Comparison of ENCODE assay signal across 8 cellular contexts in genomic region chr5:79513519-79514390, GRCh38. TPM values are rescaled to one million over a fixed set of nuclear protein-coding genes. Genes with fewer than 3 reads are reported as not detected.
DNase-seq lines count a peak whose midpoint lies in the region; ATAC-seq and TF ChIP-seq lines count a peak whose summit lies in the region.

TSS of gene HOMER1 (minus strand) at chr5:79514134. CDS start at chr5:79512774, 1,360 bp downstream.

- H3K79me2 ChIP-seq in smooth muscle cell (ENCODE audit: low read depth) = peaks cover 40% of the 10 kb centered on the region

- H3K4me2 ChIP-seq in smooth muscle cell = peak within 1 kb of the TSS; percentile 98

- CTCF ChIA-PET in MCF 10A (lab: Yijun Ruan, JAX) = interaction anchor here (0.6 to 4.3 kb wide), 4 partner anchors 14 to 378 kb away, joined by 3 to 23 read pairs (median 7); no protein-coding TSS in a partner anchor

- peaks cover 10% of the 10 kb centered on the region for H3K36me3 Mint-ChIP-seq in MCF 10A (ENCODE audit: insufficient read depth, unreplicated experiment)

- no peaks in the 10 kb centered on the region for H3K9me3 Mint-ChIP-seq in MCF 10A (ENCODE audit: unreplicated experiment)

- H3K4me1 ChIP-seq in iPS-20b (ENCODE audit: insufficient read depth, low read length) = peaks cover 17% of the 10 kb centered on the region; the same call in 1 of the 2 replicates
- H3K4me1 ChIP-seq in smooth muscle cell (ENCODE audit: low read depth) = peaks cover 32% of the 10 kb centered on the region

- peak within 1 kb of the TSS; percentile 97 for H3K27ac Mint-ChIP-seq in MCF 10A (ENCODE audit: low read depth, unreplicated experiment)

- BruUV-seq in MCF 10A (replicated peaks; lab: Mats Ljungman, UMichigan) = no TSS peak

- H2AFZ ChIP-seq in smooth muscle cell (ENCODE audit: low read depth) = peak within 1 kb of the TSS; percentile 64

- H3K27ac ChIP-seq in VCaP (peak within 1 kb of the TSS; percentile 82), iPS-20b (ENCODE audit: low read length) (peak within 1 kb of the TSS; percentile 26), smooth muscle cell (ENCODE audit: low read depth) (peak within 1 kb of the TSS; percentile 88)

- H3F3A ChIP-seq in smooth muscle cell (ENCODE audit: low read depth) = no peaks in the 10 kb centered on the region

- H3K36me3 ChIP-seq in iPS-20b (ENCODE audit: insufficient read depth, low read depth, low read length) = no peaks in the 10 kb centered on the region
- H3K36me3 ChIP-seq in smooth muscle cell (ENCODE audit: low read depth) = no peaks in the 10 kb centered on the region

- intact Hi-C loops in MCF 10A (cut with micrococcal nuclease) = loop anchor here (2.0 kb wide), 2 partner anchors 49 to 279 kb away; no protein-coding TSS in a partner anchor

- no peaks in the 10 kb centered on the region for H3K9me3 ChIP-seq in iPS-20b (ENCODE audit: insufficient read depth, low read depth, low read length)
- no peaks in the 10 kb centered on the region for H3K9me3 ChIP-seq in smooth muscle cell (replicated peaks; ENCODE audit: low read depth)

- TF ChIP-seq CTCF in VCaP (conservative IDR thresholded peaks at IDR 0.05) (no peak), MCF 10A (IDR thresholded peaks at IDR 0.05; ENCODE audit: unreplicated experiment) (no peak), smooth muscle cell (IDR thresholded peaks at IDR 0.05; ENCODE audit: borderline replicate concordance, insufficient read depth, poor library complexity, severe bottlenecking) (no peak)

- DNase-seq in NCI-H1417 (lab: John Stamatoyannopoulos, UW) (peak; percentile 73 to 93 (median 89)), NCI-H1417 treated with DMSO at 0.1 percent for 48 hours (lab: John Stamatoyannopoulos, UW) (no peak), NCI-H146 treated with DMSO at 0.1 percent for 48 hours (lab: John Stamatoyannopoulos, UW; ENCODE audit: unreplicated experiment) (peak; percentile 75), MCF 10A (ENCODE audit: unreplicated experiment) (peak; percentile 78), smooth muscle cell (lab: John Stamatoyannopoulos, UW; ENCODE audit: unreplicated experiment) (peak; percentile 81)

- WGBS in smooth muscle cell (ENCODE audit: low lambda C conversion rate) = under 1% methylated on average over 59 of the region's 102 CpGs

- peak within 1 kb of the TSS; percentile 94 for H3K4me3 Mint-ChIP-seq in MCF 10A (ENCODE audit: unreplicated experiment)

- POLR2A ChIA-PET in MCF 10A (lab: Yijun Ruan, JAX) = interaction anchor here (0.6 to 8.4 kb wide), 41 partner anchors 9 to 988 kb away, joined by 3 to 235 read pairs (median 4); partner anchors contain the start of genes JMY, MTX3, SERINC5 and TENT2

- no peaks in the 10 kb centered on the region for H3K27me3 Mint-ChIP-seq in MCF 10A (ENCODE audit: insufficient read depth, unreplicated experiment)

- peak; percentile 60 for ATAC-seq in HG02840 (IDR thresholded peaks at IDR 0.05; ENCODE audit: low FRiP score, unreplicated experiment)

- H3K27me3 ChIP-seq in iPS-20b (ENCODE audit: insufficient read depth, low read length) (peaks cover 8% of the 10 kb centered on the region; the same call in 1 of the 2 replicates), smooth muscle cell (ENCODE audit: low read depth) (no peaks in the 10 kb centered on the region)

- H4K20me1 ChIP-seq in smooth muscle cell (ENCODE audit: low read depth) = peaks cover 48% of the 10 kb centered on the region

- H3K4me1 Mint-ChIP-seq in MCF 10A (ENCODE audit: insufficient read depth, unreplicated experiment) = peaks cover 29% of the 10 kb centered on the region

- H3K9ac ChIP-seq in iPS-20b (ENCODE audit: low read depth, low read length) (peak within 1 kb of the TSS; percentile 92), smooth muscle cell (ENCODE audit: low read depth) (peak within 1 kb of the TSS; percentile 93)

- H3K4me3 ChIP-seq in iPS-20b (ENCODE audit: low read length) (peak within 1 kb of the TSS; percentile 89), smooth muscle cell (peak within 1 kb of the TSS; percentile 80)

RNA-seq across cellular contexts. Expression of gene HOMER1, which starts in this region (rescaled TPM):
- total RNA-seq in MCF 10A (2022) (17.2 and 17.3 TPM in 2 replicates), smooth muscle cell (12.7 and 14.9 TPM in 2 replicates)
- 4.4 and 7.2 TPM in 2 replicates for polyA plus RNA-seq in smooth muscle cell

Comparison
In these comparisons a context has a peak if more than half of its experiments do, and no peak if none do; other contexts are left out.
1. H3K27ac ChIP-seq: peak in every context shown above with its lines; median percentile 88 in smooth muscle cell; 82 in VCaP; 26 in iPS-20b.